Comparison of ENCODE assay signal across 21 cellular contexts in the genomic region with DNA sequence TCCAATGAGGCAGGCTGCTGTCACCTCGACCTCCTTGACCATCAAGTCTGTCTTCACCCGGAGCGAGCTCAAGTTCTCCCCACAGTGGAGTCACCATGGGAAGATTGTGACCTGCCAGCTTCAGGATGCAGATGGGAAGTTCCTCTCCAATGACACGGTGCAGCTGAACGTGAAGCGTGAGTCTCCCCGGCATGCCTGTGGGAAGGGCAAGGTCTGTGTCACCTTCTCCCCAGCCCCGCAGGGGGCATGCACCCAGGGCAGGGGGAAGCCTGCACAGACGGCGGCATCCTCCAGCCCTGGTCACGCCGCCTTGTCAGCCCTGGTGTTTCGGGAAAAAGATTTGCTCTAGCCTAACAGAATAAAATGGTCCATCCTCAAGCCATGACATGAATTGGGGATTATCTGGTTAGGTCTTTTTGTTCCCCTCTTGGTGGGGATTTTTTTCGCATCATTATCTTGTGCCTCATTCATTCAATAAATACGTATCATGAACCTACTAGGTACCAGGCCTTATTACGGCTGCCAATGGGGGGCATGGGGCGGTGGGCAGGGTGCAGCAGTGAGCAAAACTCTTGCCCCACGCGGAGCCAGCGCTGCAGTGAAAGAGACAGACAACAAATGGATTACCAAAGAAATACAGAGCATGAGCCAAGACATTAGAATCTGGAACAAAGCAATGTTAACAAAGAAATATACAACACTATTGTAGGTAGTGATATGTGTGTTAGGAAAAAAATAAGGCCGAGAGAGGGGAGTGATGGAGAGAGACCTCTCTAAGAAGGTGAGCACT. TPM values are rescaled to one million over a fixed set of nuclear protein-coding genes. Genes with fewer than 3 reads are reported as not detected.
"Had no signal": no experiment of that assay in that cellular context is flagged by ENCODE, and none has a peak within 500 bp of the region (broad histone marks: within the 10 kb centered on the region; RNA-seq: fewer than 3 reads in every experiment).

No MANE protein-coding gene starts in this region.

- ATAC-seq: activated naive CD8-positive, alpha-beta T cell treated with anti-CD3 and anti-CD28 coated beads, Interleukin-2, amount 50 U/mL, for 24 hours; effector memory CD8-positive, alpha-beta T cell; T-helper 17 cell; WTC11 had no signal

- H3K36me3 Mint-ChIP-seq: WTC11 had no signal

- H3K27me3 ChIP-seq: ascending aorta, breast epithelium had no signal

- H3K4me3 Mint-ChIP-seq: activated naive CD8-positive, alpha-beta T cell treated with anti-CD3 and anti-CD28 coated beads, Interleukin-2, amount 50 U/mL, for 24 hours; activated T-helper 1 cell treated with anti-CD3 and anti-CD28 coated beads, Interleukin-12 subunit alpha, Interleukin-12 subunit beta, Interleukin-2, Interleukin-4 antibody, amounts not matched to agents 30 ng/mL and 10 ng/mL and 1 ng/mL, durations not matched to agents 14 hours and 24 hours and 36 hours; dendritic cell treated with granulocyte-macrophage colony-stimulating factor and Interleukin-4, amounts not matched to agents 40 ng/mL and 50 ng/mL, for 4 days; effector memory CD8-positive, alpha-beta T cell; T-helper 17 cell; WTC11 had no signal

- H3K4me1 ChIP-seq: ascending aorta, breast epithelium, upper lobe of right lung had no signal

- DNase-seq: activated naive CD8-positive, alpha-beta T cell treated with anti-CD3 and anti-CD28 coated beads, Interleukin-2, amount 50 U/mL, for 24 hours; effector memory CD8-positive, alpha-beta T cell; foreskin melanocyte; head of caudate nucleus; midbrain; retina; stimulated activated naive CD4-positive, alpha-beta T cell treated with Interleukin-2 at 50 U/mL for 16 hours; T-helper 17 cell; upper lobe of right lung had no signal

- H3K4me3 ChIP-seq: ascending aorta, breast epithelium, lung, thoracic aorta, upper lobe of right lung had no signal

- H3K36me3 ChIP-seq: ascending aorta, breast epithelium, neutrophil, thoracic aorta, upper lobe of right lung had no signal

- H3K9me3 Mint-ChIP-seq: activated naive CD8-positive, alpha-beta T cell treated with anti-CD3 and anti-CD28 coated beads, Interleukin-2, amount 50 U/mL, for 24 hours; activated T-helper 1 cell treated with anti-CD3 and anti-CD28 coated beads, Interleukin-12 subunit alpha, Interleukin-12 subunit beta, Interleukin-2, Interleukin-4 antibody, amounts not matched to agents 30 ng/mL and 10 ng/mL and 1 ng/mL, durations not matched to agents 14 hours and 24 hours and 36 hours; dendritic cell treated with granulocyte-macrophage colony-stimulating factor and Interleukin-4, amounts not matched to agents 40 ng/mL and 50 ng/mL, for 4 days; effector memory CD8-positive, alpha-beta T cell; WTC11 had no signal

- H3K27ac Mint-ChIP-seq: activated T-helper 1 cell treated with anti-CD3 and anti-CD28 coated beads, Interleukin-12 subunit alpha, Interleukin-12 subunit beta, Interleukin-2, Interleukin-4 antibody, amounts not matched to agents 30 ng/mL and 10 ng/mL and 1 ng/mL, durations not matched to agents 14 hours and 24 hours and 36 hours; dendritic cell treated with granulocyte-macrophage colony-stimulating factor and Interleukin-4, amounts not matched to agents 40 ng/mL and 50 ng/mL, for 4 days; effector memory CD8-positive, alpha-beta T cell; T-helper 17 cell; WTC11 had no signal

- H3K9me3 ChIP-seq: ascending aorta, breast epithelium, neutrophil, thoracic aorta, upper lobe of right lung had no signal

- H3K27ac ChIP-seq: ascending aorta, breast epithelium, neutrophil, thoracic aorta, upper lobe of right lung had no signal

RNA-seq across cellular contexts. Expression of a gene that starts 7.4 kb away (rescaled TPM):
- total RNA-seq: cerebellum had no signal

RNA-seq across cellular contexts. Expression of a gene that starts 11.3 kb away (rescaled TPM):
- total RNA-seq: activated CD8-positive, alpha-beta memory T cell treated with anti-CD3 and anti-CD28 coated beads for 36 hours; ascending aorta; breast epithelium; cerebellum; fibroblast of lung; myocyte; thoracic aorta; upper lobe of right lung had no signal
- polyA plus RNA-seq: fibroblast of lung had no signal

RNA-seq across cellular contexts. Expression of a gene that starts 21.9 kb away (rescaled TPM):
- total RNA-seq: ascending aorta, cerebellum, fibroblast of lung, myocyte, thoracic aorta, upper lobe of right lung, WTC11 had no signal
- polyA plus RNA-seq: fibroblast of lung had no signal

RNA-seq across cellular contexts. Expression of a gene that starts 34.5 kb away (rescaled TPM):
- total RNA-seq: activated CD8-positive, alpha-beta memory T cell treated with anti-CD3 and anti-CD28 coated beads for 36 hours; activated T-helper 1 cell treated with anti-CD3 and anti-CD28 coated beads, Interleukin-12 subunit alpha, Interleukin-12 subunit beta, Interleukin-2, Interleukin-4 antibody, amounts not matched to agents 30 ng/mL and 10 ng/mL and 1 ng/mL, durations not matched to agents 14 hours and 24 hours and 36 hours; ascending aorta; cerebellum; fibroblast of lung; myocyte; thoracic aorta; upper lobe of right lung; WTC11 had no signal
- polyA plus RNA-seq: fibroblast of lung had no signal

RNA-seq across cellular contexts. Expression of a gene that starts 44.4 kb away (rescaled TPM):
- total RNA-seq: activated CD8-positive, alpha-beta memory T cell treated with anti-CD3 and anti-CD28 coated beads for 36 hours; activated T-helper 1 cell treated with anti-CD3 and anti-CD28 coated beads, Interleukin-12 subunit alpha, Interleukin-12 subunit beta, Interleukin-2, Interleukin-4 antibody, amounts not matched to agents 30 ng/mL and 10 ng/mL and 1 ng/mL, durations not matched to agents 14 hours and 24 hours and 36 hours; ascending aorta; myocyte; T-helper 17 cell; upper lobe of right lung had no signal
- polyA plus RNA-seq: fibroblast of lung had no signal
